ENCODE assay signal across 9 cellular contexts in genomic region chr2:73110622-73111299, GRCh38.
DNase-seq lines count a peak whose midpoint lies in the region; TF ChIP-seq lines count a peak whose summit lies in the region.
"Had no signal": no experiment of that assay in that cellular context is flagged by ENCODE, and none has a peak within 500 bp of the region (broad histone marks: within the 10 kb centered on the region; RNA-seq: fewer than 3 reads in every experiment).

No MANE protein-coding gene starts in this region.

- TF ChIP-seq CTCF in epithelial cell of esophagus (IDR thresholded peaks at IDR 0.05; ENCODE audit: insufficient read depth, low read depth, low read length, missing control alignments) (no peak), nephron progenitor cell (IDR thresholded peaks at IDR 0.05) (no peak)

- no peak overlapping the region for H3K27ac Mint-ChIP-seq in nephron progenitor cell

- H3K9me3 ChIP-seq in BLaER1 treated with 17β-estradiol and CSF1 and Interleukin-3, amounts not matched to agents 10 nM and 100 nM (replicated peaks in 1 of 11), result no peaks in the 10 kb centered on the region
- H3K9me3 ChIP-seq: adrenal gland had no signal

- H3K4me3 ChIP-seq in BLaER1 treated with 17β-estradiol and CSF1 and Interleukin-3, amounts not matched to agents 10 nM and 100 nM, result peak overlapping the region; percentile 76 to 87 (median 80)
- peak overlapping the region; percentile 83 for H3K4me3 ChIP-seq in epithelial cell of esophagus (ENCODE audit: low read length)

- H3K27ac ChIP-seq in BLaER1 treated with 17β-estradiol and CSF1 and Interleukin-3, amounts not matched to agents 10 nM and 100 nM, result peak overlapping the region in 7 of 11 experiments; percentile 19 to 76 (median 69); a peak in 9 of 22 replicates

- peaks cover 0 to 7% (median 0%) of the 10 kb centered on the region in 11 experiments; a peak in 3 of 22 replicates for H3K36me3 ChIP-seq in BLaER1 treated with 17β-estradiol and CSF1 and Interleukin-3, amounts not matched to agents 10 nM and 100 nM
- H3K36me3 ChIP-seq: adrenal gland had no signal

- H3K4me1 ChIP-seq in BLaER1 treated with 17β-estradiol and CSF1 and Interleukin-3, amounts not matched to agents 10 nM and 100 nM, result peaks cover 30 to 62% (median 46%) of the 10 kb centered on the region in 10 experiments

- peaks cover 0 to 29% (median 0%) of the 10 kb centered on the region in 11 experiments; a peak in 8 of 22 replicates for H3K27me3 ChIP-seq in BLaER1 treated with 17β-estradiol and CSF1 and Interleukin-3, amounts not matched to agents 10 nM and 100 nM
- H3K27me3 ChIP-seq: adrenal gland had no signal

- H3K27me3 Mint-ChIP-seq in nephron progenitor cell (ENCODE audit: low read depth, poor library complexity), result peaks cover 54% of the 10 kb centered on the region

- H3K4me3 Mint-ChIP-seq in nephron progenitor cell, result peak overlapping the region; percentile 86

- peak overlapping the region; percentile 95 to 100 (median 99) for H3K4me2 ChIP-seq in BLaER1 treated with 17β-estradiol and CSF1 and Interleukin-3, amounts not matched to agents 10 nM and 100 nM

- H3K36me3 Mint-ChIP-seq in nephron progenitor cell (ENCODE audit: low read depth), result no peaks in the 10 kb centered on the region

- H4K20me1 ChIP-seq in BLaER1 treated with 17β-estradiol and CSF1 and Interleukin-3, amounts not matched to agents 10 nM and 100 nM, result peaks cover 15 to 59% (median 47%) of the 10 kb centered on the region in 11 experiments; a peak in 18 of 22 replicates

- DNase-seq in NCI-H226 (peak; percentile 51), epithelial cell of esophagus (ENCODE audit: low read depth) (no peak), nephron progenitor cell (no peak), NCI-H1436 treated with DMSO at 0.1 percent for 48 hours (lab: John Stamatoyannopoulos, UW) (no peak), NCI-H146 treated with DMSO at 0.1 percent for 48 hours (lab: John Stamatoyannopoulos, UW; ENCODE audit: unreplicated experiment) (no peak), C1 segment of cervical spinal cord (lab: John Stamatoyannopoulos, UW) (no peak), head of caudate nucleus (no peak)

- intact Hi-C loops in head of caudate nucleus (cut with DNase I), result no loop called here

- H3K4me1 Mint-ChIP-seq in nephron progenitor cell, result peaks cover 23% of the 10 kb centered on the region

- H3K9me3 Mint-ChIP-seq in nephron progenitor cell, result peaks cover 11% of the 10 kb centered on the region

- peak overlapping the region; percentile 71 to 91 (median 82); a peak in 21 of 22 replicates for H3K9ac ChIP-seq in BLaER1 treated with 17β-estradiol and CSF1 and Interleukin-3, amounts not matched to agents 10 nM and 100 nM
